In the genomic region with DNA sequence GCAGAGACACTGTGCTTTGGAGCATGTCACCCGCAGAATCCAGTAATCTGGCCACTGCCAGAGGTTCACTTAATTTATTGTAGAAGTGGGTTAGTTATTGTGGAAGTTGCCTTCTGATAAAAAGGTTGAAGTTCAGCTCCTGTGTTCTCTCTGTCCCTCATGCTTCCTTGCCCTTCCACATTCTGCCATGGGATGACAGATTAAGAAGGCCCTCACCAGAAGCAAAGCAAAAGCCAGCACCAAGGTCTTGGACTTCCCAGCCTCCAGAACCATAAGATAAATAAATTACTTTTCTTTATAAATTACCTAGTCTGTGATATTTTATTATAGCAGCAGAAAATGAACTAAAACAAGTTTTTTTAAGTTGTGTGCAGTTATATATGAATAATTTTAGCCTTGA, we compare ENCODE assay signal across 8 cellular contexts.
"Had no signal": no experiment of that assay in that cellular context is flagged by ENCODE, and none has a peak within 500 bp of the region (broad histone marks: within the 10 kb centered on the region; RNA-seq: fewer than 3 reads in every experiment).

No MANE protein-coding gene starts in this region.

- H3K4me3 ChIP-seq: K562 had no signal

- H3K9ac ChIP-seq: KMS-11 had no signal

- ATAC-seq: K562 had no signal

- H3K27me3 Mint-ChIP-seq: IgD-negative memory B cell had no signal

- H3K4me3 Mint-ChIP-seq: IgD-negative memory B cell had no signal

- DNase-seq: IMR-90, KBM-7, KG1 had no signal

- H3K27ac Mint-ChIP-seq: IgD-negative memory B cell had no signal

- H3K4me2 ChIP-seq: KMS-11 had no signal

- H3K4me1 Mint-ChIP-seq: IgD-negative memory B cell had no signal

- FAIRE-seq: HTR-8/SVneo, K562 had no signal

- H3K27ac ChIP-seq: HL-60, KMS-11 had no signal
